In the genomic region with DNA sequence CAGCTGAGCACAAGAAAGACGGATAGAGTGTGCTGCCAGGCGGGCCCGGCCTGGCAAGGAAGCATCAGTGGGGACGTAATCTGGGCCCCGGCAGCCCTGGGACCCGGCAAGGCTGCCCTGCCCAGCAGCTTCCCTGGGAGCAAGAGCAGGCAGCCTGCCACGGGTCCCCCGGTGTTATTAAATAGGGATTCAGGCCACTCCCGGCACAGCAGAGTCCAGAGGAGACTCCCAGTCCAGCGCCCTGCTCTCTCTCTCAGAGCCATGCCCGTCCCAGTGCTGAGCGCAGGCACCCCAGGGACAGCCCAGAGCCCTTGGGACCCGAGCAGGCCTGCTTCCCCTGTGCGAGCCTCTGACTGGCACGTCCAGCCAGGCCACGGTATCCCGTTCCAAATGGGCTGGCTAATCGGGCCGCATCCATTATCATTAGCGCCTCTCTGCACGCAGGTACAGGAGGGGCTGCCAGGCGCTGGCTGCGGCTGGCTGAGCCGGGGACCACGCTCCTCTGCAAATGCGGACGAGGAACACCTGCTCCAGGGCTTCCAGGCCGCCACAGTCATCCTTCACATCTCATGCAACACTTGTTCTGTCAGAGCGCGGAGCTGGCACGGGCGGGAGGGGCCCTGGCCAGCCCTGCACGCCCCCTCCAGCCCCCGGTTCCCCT, we compare ENCODE assay signal across 31 cellular contexts.
"Had no signal": no experiment of that assay in that cellular context is flagged by ENCODE, and none has a peak within 500 bp of the region (broad histone marks: within the 10 kb centered on the region; RNA-seq: fewer than 3 reads in every experiment).

No MANE protein-coding gene starts in this region.

- H3K9me3 Mint-ChIP-seq: activated naive CD4-positive, alpha-beta T cell treated with anti-CD3 and anti-CD28 coated beads for 36 hours; activated naive CD8-positive, alpha-beta T cell treated with anti-CD3 and anti-CD28 coated beads for 36 hours; activated T-helper 1 cell treated with anti-CD3 and anti-CD28 coated beads, Interleukin-12 subunit alpha, Interleukin-12 subunit beta, Interleukin-2, Interleukin-4 antibody, amounts not matched to agents 30 ng/mL and 10 ng/mL and 1 ng/mL, durations not matched to agents 14 hours and 24 hours and 36 hours; memory B cell; neural progenitor cell had no signal

- H3K27me3 ChIP-seq: ascending aorta, colonic mucosa, neural progenitor cell, right lobe of liver, uterus had no signal

- DNase-seq: activated CD4-positive, alpha-beta T cell treated with anti-CD3 and anti-CD28 coated beads for 48 hours; activated CD4-positive, alpha-beta T cell treated with anti-CD3 and anti-CD28 coated beads, Interleukin-2, amount 50 U/mL, for 48 hours; activated CD8-positive, alpha-beta memory T cell treated with anti-CD3 and anti-CD28 coated beads for 24 hours; activated effector memory CD4-positive, alpha-beta T cell treated with anti-CD3 and anti-CD28 coated beads, Interleukin-2, amount 50 U/mL, for 16 hours; activated naive CD4-positive, alpha-beta T cell treated with anti-CD3 and anti-CD28 coated beads for 36 hours; activated naive CD8-positive, alpha-beta T cell treated with anti-CD3 and anti-CD28 coated beads for 36 hours; activated T-cell treated with anti-CD3 and anti-CD28 coated beads, Interleukin-2, amount 50 U/mL, for 1 hour; cerebellar nuclear complex; colonic mucosa; dorsolateral prefrontal cortex; effector memory CD4-positive, alpha-beta T cell; islet precursor cell; left cardiac atrium; midbrain; naive thymus-derived CD4-positive, alpha-beta T cell; right lobe of liver; stimulated activated CD4-positive, alpha-beta T cell treated with anti-CD3 and anti-CD28 coated beads, Interleukin-12 subunit alpha, Interleukin-12 subunit beta, amount 100 ng/mL, for 4 hours; stimulated activated CD4-positive, alpha-beta T cell treated with anti-CD3 and anti-CD28 coated beads, Interleukin-4, amount 100 ng/mL, for 1 hour; stimulated activated naive CD8-positive, alpha-beta T cell treated with anti-CD3 and anti-CD28 coated beads, Interleukin-15, Interleukin-2, amounts not matched to agents 100 U/mL and 50 U/mL, for 24 hours; trophoblast cell; uterus had no signal

- H3K36me3 ChIP-seq: ascending aorta, cardiac muscle cell, colonic mucosa, neural progenitor cell, right lobe of liver, thoracic aorta, uterus had no signal

- H3K27ac ChIP-seq: ascending aorta, cardiac muscle cell, colonic mucosa, dorsolateral prefrontal cortex, neural progenitor cell, right lobe of liver, thoracic aorta, uterus, VCaP had no signal

- H3K4me2 ChIP-seq: neural progenitor cell had no signal

- H3K36me3 Mint-ChIP-seq: activated naive CD8-positive, alpha-beta T cell treated with anti-CD3 and anti-CD28 coated beads for 36 hours; brain; memory B cell; naive thymus-derived CD4-positive, alpha-beta T cell; neural progenitor cell had no signal

- ATAC-seq: activated CD4-positive, CD25-positive, alpha-beta regulatory T cell treated with anti-CD3 and anti-CD28 coated beads, Interleukin-2, amount 50 U/mL, for 24 hours; left cardiac atrium; naive thymus-derived CD4-positive, alpha-beta T cell; right lobe of liver; stimulated activated naive CD8-positive, alpha-beta T cell treated with anti-CD3 and anti-CD28 coated beads, Interleukin-15, Interleukin-2, amounts not matched to agents 100 U/mL and 50 U/mL, for 24 hours had no signal

- H2AFZ ChIP-seq: neural progenitor cell had no signal

- H3K4me3 ChIP-seq: ascending aorta, cardiac muscle cell, colonic mucosa, dorsolateral prefrontal cortex, neural progenitor cell, right lobe of liver, thoracic aorta, uterus had no signal

- FAIRE-seq: frontal cortex had no signal

- H3K9ac ChIP-seq: neural progenitor cell had no signal

- H3K27ac Mint-ChIP-seq: activated naive CD4-positive, alpha-beta T cell treated with anti-CD3 and anti-CD28 coated beads for 36 hours; activated naive CD8-positive, alpha-beta T cell treated with anti-CD3 and anti-CD28 coated beads for 36 hours; activated T-helper 1 cell treated with anti-CD3 and anti-CD28 coated beads, Interleukin-12 subunit alpha, Interleukin-12 subunit beta, Interleukin-2, Interleukin-4 antibody, amounts not matched to agents 30 ng/mL and 10 ng/mL and 1 ng/mL, durations not matched to agents 14 hours and 24 hours and 36 hours; memory B cell; naive thymus-derived CD4-positive, alpha-beta T cell; neural progenitor cell had no signal

- H3K4me3 Mint-ChIP-seq: activated naive CD4-positive, alpha-beta T cell treated with anti-CD3 and anti-CD28 coated beads for 36 hours; activated naive CD8-positive, alpha-beta T cell treated with anti-CD3 and anti-CD28 coated beads for 36 hours; activated T-helper 1 cell treated with anti-CD3 and anti-CD28 coated beads, Interleukin-12 subunit alpha, Interleukin-12 subunit beta, Interleukin-2, Interleukin-4 antibody, amounts not matched to agents 30 ng/mL and 10 ng/mL and 1 ng/mL, durations not matched to agents 14 hours and 24 hours and 36 hours; brain; memory B cell; naive thymus-derived CD4-positive, alpha-beta T cell; neural progenitor cell had no signal

- H3K4me1 Mint-ChIP-seq: activated naive CD8-positive, alpha-beta T cell treated with anti-CD3 and anti-CD28 coated beads for 36 hours; brain; memory B cell; naive thymus-derived CD4-positive, alpha-beta T cell had no signal

- H3K4me1 ChIP-seq: ascending aorta, colonic mucosa, neural progenitor cell, right lobe of liver, uterus had no signal

- H3K9me3 ChIP-seq: ascending aorta, colonic mucosa, right lobe of liver, thoracic aorta, uterus had no signal
